In genomic region chr6:14129572-14129971, GRCh38 we compare ENCODE assay signal across 8 cellular contexts. TPM values are rescaled to one million over a fixed set of nuclear protein-coding genes. Genes with fewer than 3 reads are reported as not detected.
A peak's percentile ranks its signal among the peaks of the same experiment; 100 is the strongest.
DNase-seq lines count a peak whose midpoint lies in the region; ATAC-seq and TF ChIP-seq lines count a peak whose summit lies in the region.

No MANE protein-coding gene starts in this region.

- DNase-seq in NCI-H2081 (lab: John Stamatoyannopoulos, UW) (peak; percentile 18 to 44), NCI-H2081 treated with DMSO at 0.1 percent for 48 hours (lab: John Stamatoyannopoulos, UW) (no peak), HEK293T (ENCODE audit: extremely low spot score) (peak; percentile 74), NCI-H460 (ENCODE audit: extremely low read depth, low read depth) (peak; percentile 46), adrenal gland (peak; percentile 43 to 79 (median 57)), left ventricle myocardium superior (peak; percentile 56), retina (peak; percentile 71)

- CTCF ChIA-PET in HEK293T (lab: Yijun Ruan, JAX), result interaction anchor here (0.6 to 1.6 kb wide), 8 partner anchors 10 to 970 kb away, joined by 3 to 17 read pairs (median 3); no protein-coding TSS in a partner anchor

- peaks cover 0 to 7% of the 10 kb centered on the region in 2 donors for H3K4me1 ChIP-seq in adrenal gland (replicated peaks in 1 of 2)

- peak; percentile 23 to 58 (median 48) for TF ChIP-seq CTCF in adrenal gland (IDR thresholded peaks at IDR 0.05)

- 33 to 41% (median 40%) methylated on average over 7 of the region's 7 CpGs for WGBS in adrenal gland, 4 donors

- no peaks in the 10 kb centered on the region for H3K27me3 ChIP-seq in adrenal gland

- no peaks in the 10 kb centered on the region for H3K9me3 ChIP-seq in adrenal gland (replicated peaks in 1 of 3)

- no peak for TF ChIP-seq POLR2A in adrenal gland (IDR thresholded peaks at IDR 0.05)

- POLR2A ChIA-PET in HEK293T (lab: Yijun Ruan, JAX), result no interaction called here

- ATAC-seq in left ventricle myocardium superior (peak; percentile 96), GM21515 (IDR thresholded peaks at IDR 0.05; ENCODE audit: unreplicated experiment) (no peak)

- H3K27ac ChIP-seq in adrenal gland, result no peak overlapping the region

- H3K4me3 ChIP-seq in adrenal gland, result no peak overlapping the region

- intact Hi-C loops in adrenal gland (cut with DNase I) (no loop called here), left ventricle myocardium superior (cut with micrococcal nuclease) (no loop called here)

- no peaks in the 10 kb centered on the region for H3K36me3 ChIP-seq in adrenal gland (replicated peaks in 1 of 2)

TF ChIP-seq in HEK293T, 16 proteins besides CTCF, POLR2A, EP300 and RAD21:
- no peak for TF ChIP-seq ARNT (IDR thresholded peaks at IDR 0.05)
- TF ChIP-seq BHLHE40 (IDR thresholded peaks at IDR 0.05; ENCODE audit: borderline replicate concordance), result no peak
- TF ChIP-seq FOXA1 (IDR thresholded peaks at IDR 0.05), result no peak
- no peak for TF ChIP-seq ELF4 (IDR thresholded peaks at IDR 0.05)
- no peak for TF ChIP-seq SP1 (IDR thresholded peaks at IDR 0.05)
- no peak for TF ChIP-seq TARDBP (IDR thresholded peaks at IDR 0.05)
- no peak for TF ChIP-seq ZNF384 (IDR thresholded peaks at IDR 0.05)
- no peak for TF ChIP-seq CTBP1 (IDR thresholded peaks at IDR 0.05; ENCODE audit: borderline replicate concordance)
- no peak for TF ChIP-seq L3MBTL2 (conservative IDR thresholded peaks at IDR 0.05)
- no peak for TF ChIP-seq FOXM1 (IDR thresholded peaks at IDR 0.05; ENCODE audit: borderline replicate concordance)
- TF ChIP-seq HDGF (IDR thresholded peaks at IDR 0.05; ENCODE audit: borderline replicate concordance), result no peak
- TF ChIP-seq NFRKB (IDR thresholded peaks at IDR 0.05), result no peak
- TF ChIP-seq LEF1 (IDR thresholded peaks at IDR 0.05; ENCODE audit: borderline replicate concordance), result no peak
- TF ChIP-seq SUZ12 (IDR thresholded peaks at IDR 0.05), result no peak
- no peak for TF ChIP-seq FOXK2 (IDR thresholded peaks at IDR 0.05)
TF ChIP-seq in HEK293T: peak in this region for 0.

RNA-seq across cellular contexts. Expression of gene CD83, which starts 12.0 kb away (rescaled TPM):
- total RNA-seq in NCI-H460 (2014; rRNA removed; shearing (Covaris generic)), result 1.7 and 2.7 TPM in 2 replicates
- 1.4 and 1.6 TPM in 2 replicates for polyA plus RNA-seq in NCI-H460 (2014; cell fraction: nucleus; rRNA removed)
- total RNA-seq in adrenal gland, result 100 to 1,000 TPM in 1 of 8 donors, 10 to 100 TPM in 2, 1 to 10 TPM in 5; 4.0 to 118 (median 8.5) TPM
- 10 to 100 TPM in 1 of 3 donors, 1 to 10 TPM in 2; 6.6 to 59.6 (median 8.1) TPM for polyA plus RNA-seq in adrenal gland
- 1.6 TPM for total RNA-seq in left ventricle myocardium superior
